Comparison of ENCODE assay signal across 1 cellular context in genomic region chr9:109098221-109098959, GRCh38.
TF ChIP-seq lines count a peak whose summit lies in the region.

No MANE protein-coding gene starts in this region.

TF ChIP-seq in K562, 482 proteins besides CTCF, POLR2A, EP300 and RAD21 (continued from another document and continues in another):
- TF ChIP-seq, protein P1, sequence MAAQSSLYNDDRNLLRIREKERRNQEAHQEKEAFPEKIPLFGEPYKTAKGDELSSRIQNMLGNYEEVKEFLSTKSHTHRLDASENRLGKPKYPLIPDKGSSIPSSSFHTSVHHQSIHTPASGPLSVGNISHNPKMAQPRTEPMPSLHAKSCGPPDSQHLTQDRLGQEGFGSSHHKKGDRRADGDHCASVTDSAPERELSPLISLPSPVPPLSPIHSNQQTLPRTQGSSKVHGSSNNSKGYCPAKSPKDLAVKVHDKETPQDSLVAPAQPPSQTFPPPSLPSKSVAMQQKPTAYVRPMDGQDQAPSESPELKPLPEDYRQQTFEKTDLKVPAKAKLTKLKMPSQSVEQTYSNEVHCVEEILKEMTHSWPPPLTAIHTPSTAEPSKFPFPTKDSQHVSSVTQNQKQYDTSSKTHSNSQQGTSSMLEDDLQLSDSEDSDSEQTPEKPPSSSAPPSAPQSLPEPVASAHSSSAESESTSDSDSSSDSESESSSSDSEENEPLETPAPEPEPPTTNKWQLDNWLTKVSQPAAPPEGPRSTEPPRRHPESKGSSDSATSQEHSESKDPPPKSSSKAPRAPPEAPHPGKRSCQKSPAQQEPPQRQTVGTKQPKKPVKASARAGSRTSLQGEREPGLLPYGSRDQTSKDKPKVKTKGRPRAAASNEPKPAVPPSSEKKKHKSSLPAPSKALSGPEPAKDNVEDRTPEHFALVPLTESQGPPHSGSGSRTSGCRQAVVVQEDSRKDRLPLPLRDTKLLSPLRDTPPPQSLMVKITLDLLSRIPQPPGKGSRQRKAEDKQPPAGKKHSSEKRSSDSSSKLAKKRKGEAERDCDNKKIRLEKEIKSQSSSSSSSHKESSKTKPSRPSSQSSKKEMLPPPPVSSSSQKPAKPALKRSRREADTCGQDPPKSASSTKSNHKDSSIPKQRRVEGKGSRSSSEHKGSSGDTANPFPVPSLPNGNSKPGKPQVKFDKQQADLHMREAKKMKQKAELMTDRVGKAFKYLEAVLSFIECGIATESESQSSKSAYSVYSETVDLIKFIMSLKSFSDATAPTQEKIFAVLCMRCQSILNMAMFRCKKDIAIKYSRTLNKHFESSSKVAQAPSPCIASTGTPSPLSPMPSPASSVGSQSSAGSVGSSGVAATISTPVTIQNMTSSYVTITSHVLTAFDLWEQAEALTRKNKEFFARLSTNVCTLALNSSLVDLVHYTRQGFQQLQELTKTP (IDR thresholded peaks at IDR 0.05; ENCODE audit: low read depth in 1 of 2, partially characterized antibody in 2 of 2): peak in 1 of 2 experiments; percentile 19
- TF ChIP-seq ARNT (IDR thresholded peaks at IDR 0.05) (0 out of 4 replicates have a peak, but pooled peaks of 1 of the 2 experiments have one; percentile 40), MXI1 (IDR thresholded peaks at IDR 0.05; ENCODE audit: low read depth, low read length) (no peak), RNF2 (IDR thresholded peaks at IDR 0.05) (no peak), C11orf30 (IDR thresholded peaks at IDR 0.05; ENCODE audit: low read depth) (peak; percentile 93), POU5F1 (IDR thresholded peaks at IDR 0.05; ENCODE audit: borderline replicate concordance, low read depth, low read length, partially characterized antibody) (no peak), HMG20B (CRISPR knock-in tag; IDR thresholded peaks at IDR 0.05) (no peak), ZNF592 (IDR thresholded peaks at IDR 0.05) (peak; percentile 37), ZNF133 (CRISPR knock-in tag; IDR thresholded peaks at IDR 0.05) (no peak), HES1 (IDR thresholded peaks at IDR 0.05; ENCODE audit: low read depth) (no peak), ZBTB40 (IDR thresholded peaks at IDR 0.05) (no peak), ZBTB40 (CRISPR knock-in tag; IDR thresholded peaks at IDR 0.05) (no peak), ZNF316 (IDR thresholded peaks at IDR 0.05) (peak; percentile 97), MAFK (IDR thresholded peaks at IDR 0.05; ENCODE audit: low read length) (peak; percentile 91), JUND (IDR thresholded peaks at IDR 0.05; ENCODE audit: borderline replicate concordance, low read depth, low read length) (no peak), JUND (tag; IDR thresholded peaks at IDR 0.05; ENCODE audit: borderline replicate concordance, low read depth, low read length) (no peak), SMARCA5 (IDR thresholded peaks at IDR 0.05) (peak; percentile 56; the same call in 1 of the 2 replicates), TOE1 (IDR thresholded peaks at IDR 0.05; ENCODE audit: borderline replicate concordance) (peak; percentile 27; the same call in 1 of the 2 replicates), TOE1 (CRISPR knock-in tag; IDR thresholded peaks at IDR 0.05; ENCODE audit: borderline replicate concordance, low read depth) (no peak), DPF2 (IDR thresholded peaks at IDR 0.05) (peak; percentile 50; the same call in 1 of the 2 replicates), SMAD2 (IDR thresholded peaks at IDR 0.05; ENCODE audit: low read depth, low read length) (no peak), SMARCC2 (IDR thresholded peaks at IDR 0.05; ENCODE audit: low read depth) (0 out of 2 replicates have a peak, but pooled peaks have one; percentile 29), ZNF140 (CRISPR knock-in tag; IDR thresholded peaks at IDR 0.05) (no peak), NR1H2 (CRISPR knock-in tag; IDR thresholded peaks at IDR 0.05) (no peak), MYNN (IDR thresholded peaks at IDR 0.05) (no peak), MYNN (CRISPR knock-in tag; IDR thresholded peaks at IDR 0.05) (no peak), ARID1B (IDR thresholded peaks at IDR 0.05) (0 out of 2 replicates have a peak, but pooled peaks have one; percentile 13)
- TF ChIP-seq, protein P2, sequence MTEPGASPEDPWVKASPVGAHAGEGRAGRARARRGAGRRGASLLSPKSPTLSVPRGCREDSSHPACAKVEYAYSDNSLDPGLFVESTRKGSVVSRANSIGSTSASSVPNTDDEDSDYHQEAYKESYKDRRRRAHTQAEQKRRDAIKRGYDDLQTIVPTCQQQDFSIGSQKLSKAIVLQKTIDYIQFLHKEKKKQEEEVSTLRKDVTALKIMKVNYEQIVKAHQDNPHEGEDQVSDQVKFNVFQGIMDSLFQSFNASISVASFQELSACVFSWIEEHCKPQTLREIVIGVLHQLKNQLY (CRISPR knock-in tag; conservative IDR thresholded peaks at IDR 0.05): no peak
- TF ChIP-seq, protein P3, sequence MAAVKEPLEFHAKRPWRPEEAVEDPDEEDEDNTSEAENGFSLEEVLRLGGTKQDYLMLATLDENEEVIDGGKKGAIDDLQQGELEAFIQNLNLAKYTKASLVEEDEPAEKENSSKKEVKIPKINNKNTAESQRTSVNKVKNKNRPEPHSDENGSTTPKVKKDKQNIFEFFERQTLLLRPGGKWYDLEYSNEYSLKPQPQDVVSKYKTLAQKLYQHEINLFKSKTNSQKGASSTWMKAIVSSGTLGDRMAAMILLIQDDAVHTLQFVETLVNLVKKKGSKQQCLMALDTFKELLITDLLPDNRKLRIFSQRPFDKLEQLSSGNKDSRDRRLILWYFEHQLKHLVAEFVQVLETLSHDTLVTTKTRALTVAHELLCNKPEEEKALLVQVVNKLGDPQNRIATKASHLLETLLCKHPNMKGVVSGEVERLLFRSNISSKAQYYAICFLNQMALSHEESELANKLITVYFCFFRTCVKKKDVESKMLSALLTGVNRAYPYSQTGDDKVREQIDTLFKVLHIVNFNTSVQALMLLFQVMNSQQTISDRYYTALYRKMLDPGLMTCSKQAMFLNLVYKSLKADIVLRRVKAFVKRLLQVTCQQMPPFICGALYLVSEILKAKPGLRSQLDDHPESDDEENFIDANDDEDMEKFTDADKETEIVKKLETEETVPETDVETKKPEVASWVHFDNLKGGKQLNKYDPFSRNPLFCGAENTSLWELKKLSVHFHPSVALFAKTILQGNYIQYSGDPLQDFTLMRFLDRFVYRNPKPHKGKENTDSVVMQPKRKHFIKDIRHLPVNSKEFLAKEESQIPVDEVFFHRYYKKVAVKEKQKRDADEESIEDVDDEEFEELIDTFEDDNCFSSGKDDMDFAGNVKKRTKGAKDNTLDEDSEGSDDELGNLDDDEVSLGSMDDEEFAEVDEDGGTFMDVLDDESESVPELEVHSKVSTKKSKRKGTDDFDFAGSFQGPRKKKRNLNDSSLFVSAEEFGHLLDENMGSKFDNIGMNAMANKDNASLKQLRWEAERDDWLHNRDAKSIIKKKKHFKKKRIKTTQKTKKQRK (IDR thresholded peaks at IDR 0.05; ENCODE audit: borderline replicate concordance, low read depth, low read length): no peak
- TF ChIP-seq, protein P4, sequence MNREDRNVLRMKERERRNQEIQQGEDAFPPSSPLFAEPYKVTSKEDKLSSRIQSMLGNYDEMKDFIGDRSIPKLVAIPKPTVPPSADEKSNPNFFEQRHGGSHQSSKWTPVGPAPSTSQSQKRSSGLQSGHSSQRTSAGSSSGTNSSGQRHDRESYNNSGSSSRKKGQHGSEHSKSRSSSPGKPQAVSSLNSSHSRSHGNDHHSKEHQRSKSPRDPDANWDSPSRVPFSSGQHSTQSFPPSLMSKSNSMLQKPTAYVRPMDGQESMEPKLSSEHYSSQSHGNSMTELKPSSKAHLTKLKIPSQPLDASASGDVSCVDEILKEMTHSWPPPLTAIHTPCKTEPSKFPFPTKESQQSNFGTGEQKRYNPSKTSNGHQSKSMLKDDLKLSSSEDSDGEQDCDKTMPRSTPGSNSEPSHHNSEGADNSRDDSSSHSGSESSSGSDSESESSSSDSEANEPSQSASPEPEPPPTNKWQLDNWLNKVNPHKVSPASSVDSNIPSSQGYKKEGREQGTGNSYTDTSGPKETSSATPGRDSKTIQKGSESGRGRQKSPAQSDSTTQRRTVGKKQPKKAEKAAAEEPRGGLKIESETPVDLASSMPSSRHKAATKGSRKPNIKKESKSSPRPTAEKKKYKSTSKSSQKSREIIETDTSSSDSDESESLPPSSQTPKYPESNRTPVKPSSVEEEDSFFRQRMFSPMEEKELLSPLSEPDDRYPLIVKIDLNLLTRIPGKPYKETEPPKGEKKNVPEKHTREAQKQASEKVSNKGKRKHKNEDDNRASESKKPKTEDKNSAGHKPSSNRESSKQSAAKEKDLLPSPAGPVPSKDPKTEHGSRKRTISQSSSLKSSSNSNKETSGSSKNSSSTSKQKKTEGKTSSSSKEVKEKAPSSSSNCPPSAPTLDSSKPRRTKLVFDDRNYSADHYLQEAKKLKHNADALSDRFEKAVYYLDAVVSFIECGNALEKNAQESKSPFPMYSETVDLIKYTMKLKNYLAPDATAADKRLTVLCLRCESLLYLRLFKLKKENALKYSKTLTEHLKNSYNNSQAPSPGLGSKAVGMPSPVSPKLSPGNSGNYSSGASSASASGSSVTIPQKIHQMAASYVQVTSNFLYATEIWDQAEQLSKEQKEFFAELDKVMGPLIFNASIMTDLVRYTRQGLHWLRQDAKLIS (CRISPR knock-in tag; IDR thresholded peaks at IDR 0.05): no peak
